8 cellular contexts compared by ENCODE assay signal in the genomic region with DNA sequence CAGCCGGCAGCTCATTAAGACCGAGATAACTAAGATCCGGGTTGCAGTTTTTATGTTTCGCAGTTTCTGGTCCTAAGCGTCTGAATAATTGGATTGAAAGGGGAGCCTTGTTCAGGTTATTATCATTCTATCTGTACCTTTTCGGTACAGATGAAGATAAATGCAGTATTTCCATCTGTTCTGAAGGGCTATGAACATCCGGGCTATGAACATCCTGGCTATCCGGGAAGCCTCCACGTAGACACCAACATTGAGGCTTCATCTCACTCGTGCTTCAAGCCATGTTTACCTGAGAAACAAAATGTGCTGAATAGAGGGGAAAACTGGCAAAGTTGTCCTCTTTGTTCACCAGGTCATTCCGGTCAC. TPM values are rescaled to one million over a fixed set of nuclear protein-coding genes. Genes with fewer than 3 reads are reported as not detected.
A peak's percentile ranks its signal among the peaks of the same experiment; 100 is the strongest.
DNase-seq lines count a peak whose midpoint lies in the region; ATAC-seq, FAIRE-seq and TF ChIP-seq lines count a peak whose summit lies in the region.

No MANE protein-coding gene starts in this region.

- CTCF ChIA-PET in OCI-LY7 (lab: Charles Lee; ENCODE audit: unreplicated experiment): no interaction called here

- DNase-seq in NCI-H2107 treated with DMSO at 0.1 percent for 48 hours (lab: John Stamatoyannopoulos, UW; ENCODE audit: unreplicated experiment): peak; percentile 47
- DNase-seq in NCI-H2107 (lab: John Stamatoyannopoulos, UW): no peak
- no peak for DNase-seq in OCI-LY7 (ENCODE audit: low spot score)
- no peak for DNase-seq in epithelial cell of esophagus (ENCODE audit: low read depth)
- DNase-seq in psoas muscle: no peak
- no peak for DNase-seq in D721Med (ENCODE audit: insufficient read length, low spot score)
- no peak for DNase-seq in GOT3 (lab: John Stamatoyannopoulos, UW)

- peak overlapping the region; percentile 92 for H3K4me2 ChIP-seq in OCI-LY7 (ENCODE audit: low read length)

- TF ChIP-seq CTCF in OCI-LY7 (conservative IDR thresholded peaks at IDR 0.05; ENCODE audit: low read length) (peak; percentile 0; the same call in 1 of the 2 replicates), epithelial cell of esophagus (IDR thresholded peaks at IDR 0.05; ENCODE audit: insufficient read depth, low read depth, low read length, missing control alignments) (no peak), psoas muscle (IDR thresholded peaks at IDR 0.05) (no peak), D721Med (IDR thresholded peaks at IDR 0.05; ENCODE audit: insufficient read depth, missing control alignments) (no peak)

- H3K79me2 ChIP-seq in OCI-LY7 (ENCODE audit: insufficient read depth, low read depth, low read length): peaks cover 40% of the 10 kb centered on the region

- no TSS peak for BruUV-seq in OCI-LY7 (replicated peaks; lab: Mats Ljungman, UMichigan)

- H3K4me3 ChIP-seq in OCI-LY7 (ENCODE audit: low read depth, low read length, poor library complexity, severe bottlenecking) (peak overlapping the region; percentile 87), epithelial cell of esophagus (ENCODE audit: low read length) (peak overlapping the region; percentile 62), psoas muscle (peak overlapping the region; percentile 81)

- H3K4me1 ChIP-seq in OCI-LY7 (ENCODE audit: insufficient read depth, low read length, poor library complexity, severe bottlenecking) (peaks cover 33% of the 10 kb centered on the region), psoas muscle (peaks cover 6% of the 10 kb centered on the region)

- ATAC-seq in HG02678 (IDR thresholded peaks at IDR 0.05; ENCODE audit: unreplicated experiment) (peak; percentile 16), psoas muscle (peak in 1 of 4 donors; percentile 8)

- no peaks in the 10 kb centered on the region for H3K9me3 ChIP-seq in OCI-LY7 (ENCODE audit: low read length)
- no peaks in the 10 kb centered on the region for H3K9me3 ChIP-seq in psoas muscle

- no peak for FAIRE-seq in D721Med (lab: Jason Lieb, UNC)

- peak overlapping the region; percentile 45 for H3K27ac ChIP-seq in OCI-LY7 (ENCODE audit: low read depth, low read length, poor library complexity, severe bottlenecking)
- H3K27ac ChIP-seq in psoas muscle: peak overlapping the region; percentile 93

- H3K36me3 ChIP-seq in OCI-LY7 (ENCODE audit: insufficient read depth, low read length): no peaks in the 10 kb centered on the region
- H3K36me3 ChIP-seq in psoas muscle (ENCODE audit: insufficient read depth in 1 of 2, low read depth in 1 of 2): no peaks in the 10 kb centered on the region

- no peaks in the 10 kb centered on the region for H3K27me3 ChIP-seq in psoas muscle (ENCODE audit: insufficient read depth in 3 of 3, low read length in 2 of 3)

- intact Hi-C loops in OCI-LY7 (cut with micrococcal nuclease; ENCODE audit: unreplicated experiment): loop anchor here (1.0 to 5.0 kb wide), 5 partner anchors 42 to 289 kb away; a partner anchor contains a TSS
- intact Hi-C loops in psoas muscle (cut with DNase I): loop anchor here (1.0 to 5.0 kb wide), 3 partner anchors 173 to 379 kb away; no protein-coding TSS in a partner anchor

- H4K20me1 ChIP-seq in OCI-LY7 (ENCODE audit: insufficient read depth, low read length): peaks cover 20% of the 10 kb centered on the region

- POLR2A ChIA-PET in OCI-LY7 (lab: Charles Lee): interaction anchor here (0.9 to 1.0 kb wide), 2 partner anchors 28 to 171 kb away, joined by 3 read pairs; no protein-coding TSS in a partner anchor

- 2 to 3% (median 2%) methylated on average over 11 of the region's 11 CpGs for WGBS in psoas muscle, 3 donors

- H2AFZ ChIP-seq in OCI-LY7 (ENCODE audit: low read length): peak overlapping the region; percentile 100

- H3K9me2 ChIP-seq in OCI-LY7 (ENCODE audit: insufficient read depth, low read length): no peaks in the 10 kb centered on the region

RNA-seq across cellular contexts. Expression of a gene that starts 0.4 kb away (rescaled TPM):
- total RNA-seq in OCI-LY7 (2014; rRNA removed; shearing (Covaris generic)): 29.0 and 40.0 TPM in 2 replicates
- 53.9 and 68.6 TPM in 2 replicates for total RNA-seq in OCI-LY7 (2022)
- total RNA-seq in psoas muscle: 10 to 100 TPM; 16.3 to 23.9 (median 21.5) TPM
- polyA plus RNA-seq in psoas muscle: 10 to 100 TPM; 13.0 to 17.2 (median 16.8) TPM

RNA-seq across cellular contexts. Expression of a gene that starts 40.1 kb away (rescaled TPM):
- 69.7 and 70.1 TPM in 2 replicates for total RNA-seq in OCI-LY7 (2014; rRNA removed; shearing (Covaris generic))
- 56.0 and 73.5 TPM in 2 replicates for total RNA-seq in OCI-LY7 (2022)
- 1 to 10 TPM in 3 of 4 donors, under 1 TPM in 1; 0.92 to 3.1 (median 2.1) TPM for total RNA-seq in psoas muscle
- polyA plus RNA-seq in psoas muscle: 1 to 10 TPM; 2.1 to 6.3 (median 2.9) TPM

Comparison
In these comparisons a context has a peak if more than half of its experiments do, and no peak if none do; other contexts are left out.
1. RNA of a gene that starts 40.1 kb away (total RNA-seq): 56.0 to 73.5 TPM in OCI-LY7; 0.92 to 3.1 TPM in psoas muscle; every median in the first group is over 10 times any median in the second.
2. Peak in every context shown above with its lines, with median percentiles within 50 percentile points of each other: H3K4me3 ChIP-seq.